Comparison of ENCODE assay signal across 1 cellular context in genomic region chr5:108381955-108382783, GRCh38.
TF ChIP-seq lines count a peak whose summit lies in the region.

Gene FBXL17 (minus strand): TSS chr5:108382098.

TF ChIP-seq in K562, 482 proteins besides CTCF, POLR2A, EP300 and RAD21 (continued from another document and continues in another):
- TF ChIP-seq CREB3L1 (IDR thresholded peaks at IDR 0.05; ENCODE audit: borderline replicate concordance, low read depth) (peak; percentile 73; the same call in 1 of the 2 replicates), ZZZ3 (IDR thresholded peaks at IDR 0.05) (no peak), COPS2 (conservative IDR thresholded peaks at IDR 0.05) (no peak), ESRRB (CRISPR knock-in tag; IDR thresholded peaks at IDR 0.05; ENCODE audit: borderline replicate concordance) (no peak), GABPB1 (CRISPR knock-in tag; IDR thresholded peaks at IDR 0.05) (peak; percentile 80; the same call in 1 of the 2 replicates), KAT2B (IDR thresholded peaks at IDR 0.05; ENCODE audit: low read depth, low read length) (no peak), ARID2 (IDR thresholded peaks at IDR 0.05) (no peak), EP400 (IDR thresholded peaks at IDR 0.05) (peak; percentile 80), WHSC1 (IDR thresholded peaks at IDR 0.05; ENCODE audit: low read length) (no peak), GTF2B (IDR thresholded peaks at IDR 0.05; ENCODE audit: extremely low read depth, insufficient read length) (no peak), ETV5 (CRISPR knock-in tag; IDR thresholded peaks at IDR 0.05; ENCODE audit: low read depth) (peak; percentile 92), NR2C1 (IDR thresholded peaks at IDR 0.05) (peak; percentile 89), NR2C1 (tag; IDR thresholded peaks at IDR 0.05) (peak; percentile 94), CHCHD3 (CRISPR knock-in tag; IDR thresholded peaks at IDR 0.05) (no peak), TCFL5 (CRISPR knock-in tag; conservative IDR thresholded peaks at IDR 0.05) (no peak), NFRKB (IDR thresholded peaks at IDR 0.05; ENCODE audit: low read depth) (0 out of 2 replicates have a peak, but pooled peaks have one; percentile 57), ZNF76 (CRISPR knock-in tag; IDR thresholded peaks at IDR 0.05; ENCODE audit: borderline replicate concordance) (no peak), BDP1 (IDR thresholded peaks at IDR 0.05; ENCODE audit: insufficient read depth, insufficient read length) (no peak), NR1H2 (CRISPR knock-in tag; IDR thresholded peaks at IDR 0.05) (no peak), ZNF507 (tag; conservative IDR thresholded peaks at IDR 0.05) (no peak), ZNF263 (CRISPR knock-in tag; IDR thresholded peaks at IDR 0.05; ENCODE audit: borderline replicate concordance) (no peak; the same call in 1 of the 2 replicates), PCBP1 (IDR thresholded peaks at IDR 0.05; ENCODE audit: low read depth, low read length, poor library complexity, severe bottlenecking) (peak; percentile 68), FOXJ2 (tag; IDR thresholded peaks at IDR 0.05) (no peak; the same call in 1 of the 2 replicates), SIN3A (IDR thresholded peaks at IDR 0.05; ENCODE audit: borderline replicate concordance in 2 of 2, control insufficient read depth in 1 of 2, low read depth in 2 of 2, low read length in 2 of 2) (peak; percentile 24 to 79; a peak in 1 of 4 replicates), HDAC6 (IDR thresholded peaks at IDR 0.05; ENCODE audit: low read depth, low read length) (no peak), ZNF695 (CRISPR knock-in tag; IDR thresholded peaks at IDR 0.05) (no peak), RBM14 (IDR thresholded peaks at IDR 0.05; ENCODE audit: borderline replicate concordance, insufficient read depth, low read depth, low read length) (no peak), PPARD (CRISPR knock-in tag; IDR thresholded peaks at IDR 0.05) (no peak), HBP1 (CRISPR knock-in tag; IDR thresholded peaks at IDR 0.05) (no peak), ZNF41 (CRISPR knock-in tag; conservative IDR thresholded peaks at IDR 0.05) (no peak), TAF15 (IDR thresholded peaks at IDR 0.05; ENCODE audit: low read depth, low read length) (no peak), ZNF589 (CRISPR knock-in tag; IDR thresholded peaks at IDR 0.05; ENCODE audit: low read depth) (no peak), CBX3 (IDR thresholded peaks at IDR 0.05; ENCODE audit: borderline replicate concordance in 1 of 2, low read length in 2 of 2) (peak in 1 of 2 experiments; percentile 82; a peak in 2 of 3 replicates), MAFK (IDR thresholded peaks at IDR 0.05; ENCODE audit: low read length) (no peak; the same call in 1 of the 2 replicates), ZBTB8A (IDR thresholded peaks at IDR 0.05; ENCODE audit: partially characterized antibody) (no peak), SIRT6 (IDR thresholded peaks at IDR 0.05; ENCODE audit: low read depth, low read length) (no peak), XRCC5 (IDR thresholded peaks at IDR 0.05; ENCODE audit: low read depth, low read length) (peak; percentile 43; the same call in 1 of the 2 replicates), MNT (conservative IDR thresholded peaks at IDR 0.05) (peak; percentile 64 to 82), ZC3H11A (IDR thresholded peaks at IDR 0.05; ENCODE audit: low read depth, low read length) (0 out of 2 replicates have a peak, but pooled peaks have one; percentile 4), PTTG1 (tag; IDR thresholded peaks at IDR 0.05; ENCODE audit: low read depth) (no peak), NR2C2 (CRISPR knock-in tag; IDR thresholded peaks at IDR 0.05) (peak; percentile 80), NR2C2 (tag; IDR thresholded peaks at IDR 0.05) (peak; percentile 99), ZBTB9 (CRISPR knock-in tag; IDR thresholded peaks at IDR 0.05) (no peak), NFIX (CRISPR knock-in tag; IDR thresholded peaks at IDR 0.05; ENCODE audit: low read depth) (no peak), RAD51 (IDR thresholded peaks at IDR 0.05; ENCODE audit: borderline replicate concordance, low read depth) (peak; percentile 44; the same call in 1 of the 2 replicates), POLR3G (IDR thresholded peaks at IDR 0.05; ENCODE audit: extremely low read depth, insufficient read length, insufficient replicate concordance) (no peak), NR2F6 (CRISPR knock-in tag; IDR thresholded peaks at IDR 0.05) (no peak), PYGO2 (tag; IDR thresholded peaks at IDR 0.05) (no peak), TFAP4 (CRISPR knock-in tag; IDR thresholded peaks at IDR 0.05; ENCODE audit: borderline replicate concordance) (peak; percentile 95), NUFIP1 (IDR thresholded peaks at IDR 0.05; ENCODE audit: partially characterized antibody) (no peak), ZBTB26 (CRISPR knock-in tag; IDR thresholded peaks at IDR 0.05) (no peak), SOX6 (IDR thresholded peaks at IDR 0.05) (0 out of 2 replicates have a peak, but pooled peaks have one; percentile 28)
- TF ChIP-seq, protein P1, sequence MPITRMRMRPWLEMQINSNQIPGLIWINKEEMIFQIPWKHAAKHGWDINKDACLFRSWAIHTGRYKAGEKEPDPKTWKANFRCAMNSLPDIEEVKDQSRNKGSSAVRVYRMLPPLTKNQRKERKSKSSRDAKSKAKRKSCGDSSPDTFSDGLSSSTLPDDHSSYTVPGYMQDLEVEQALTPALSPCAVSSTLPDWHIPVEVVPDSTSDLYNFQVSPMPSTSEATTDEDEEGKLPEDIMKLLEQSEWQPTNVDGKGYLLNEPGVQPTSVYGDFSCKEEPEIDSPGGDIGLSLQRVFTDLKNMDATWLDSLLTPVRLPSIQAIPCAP (CRISPR knock-in tag; IDR thresholded peaks at IDR 0.05; ENCODE audit: borderline replicate concordance): no peak
- TF ChIP-seq, protein P2, sequence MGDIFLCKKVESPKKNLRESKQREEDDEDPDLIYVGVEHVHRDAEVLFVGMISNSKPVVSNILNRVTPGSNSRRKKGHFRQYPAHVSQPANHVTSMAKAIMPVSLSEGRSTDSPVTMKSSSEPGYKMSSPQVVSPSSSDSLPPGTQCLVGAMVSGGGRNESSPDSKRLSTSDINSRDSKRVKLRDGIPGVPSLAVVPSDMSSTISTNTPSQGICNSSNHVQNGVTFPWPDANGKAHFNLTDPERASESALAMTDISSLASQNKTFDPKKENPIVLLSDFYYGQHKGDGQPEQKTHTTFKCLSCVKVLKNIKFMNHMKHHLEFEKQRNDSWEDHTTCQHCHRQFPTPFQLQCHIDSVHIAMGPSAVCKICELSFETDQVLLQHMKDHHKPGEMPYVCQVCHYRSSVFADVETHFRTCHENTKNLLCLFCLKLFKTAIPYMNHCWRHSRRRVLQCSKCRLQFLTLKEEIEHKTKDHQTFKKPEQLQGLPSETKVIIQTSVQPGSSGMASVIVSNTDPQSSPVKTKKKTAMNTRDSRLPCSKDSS (IDR thresholded peaks at IDR 0.05; ENCODE audit: low read depth, partially characterized antibody): no peak
- TF ChIP-seq, protein P3, sequence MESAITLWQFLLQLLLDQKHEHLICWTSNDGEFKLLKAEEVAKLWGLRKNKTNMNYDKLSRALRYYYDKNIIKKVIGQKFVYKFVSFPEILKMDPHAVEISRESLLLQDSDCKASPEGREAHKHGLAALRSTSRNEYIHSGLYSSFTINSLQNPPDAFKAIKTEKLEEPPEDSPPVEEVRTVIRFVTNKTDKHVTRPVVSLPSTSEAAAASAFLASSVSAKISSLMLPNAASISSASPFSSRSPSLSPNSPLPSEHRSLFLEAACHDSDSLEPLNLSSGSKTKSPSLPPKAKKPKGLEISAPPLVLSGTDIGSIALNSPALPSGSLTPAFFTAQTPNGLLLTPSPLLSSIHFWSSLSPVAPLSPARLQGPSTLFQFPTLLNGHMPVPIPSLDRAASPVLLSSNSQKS (CRISPR knock-in tag; IDR thresholded peaks at IDR 0.05): no peak
- TF ChIP-seq, protein P4, sequence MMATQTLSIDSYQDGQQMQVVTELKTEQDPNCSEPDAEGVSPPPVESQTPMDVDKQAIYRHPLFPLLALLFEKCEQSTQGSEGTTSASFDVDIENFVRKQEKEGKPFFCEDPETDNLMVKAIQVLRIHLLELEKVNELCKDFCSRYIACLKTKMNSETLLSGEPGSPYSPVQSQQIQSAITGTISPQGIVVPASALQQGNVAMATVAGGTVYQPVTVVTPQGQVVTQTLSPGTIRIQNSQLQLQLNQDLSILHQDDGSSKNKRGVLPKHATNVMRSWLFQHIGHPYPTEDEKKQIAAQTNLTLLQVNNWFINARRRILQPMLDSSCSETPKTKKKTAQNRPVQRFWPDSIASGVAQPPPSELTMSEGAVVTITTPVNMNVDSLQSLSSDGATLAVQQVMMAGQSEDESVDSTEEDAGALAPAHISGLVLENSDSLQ (IDR thresholded peaks at IDR 0.05): peak; percentile 79
- TF ChIP-seq, protein P5, sequence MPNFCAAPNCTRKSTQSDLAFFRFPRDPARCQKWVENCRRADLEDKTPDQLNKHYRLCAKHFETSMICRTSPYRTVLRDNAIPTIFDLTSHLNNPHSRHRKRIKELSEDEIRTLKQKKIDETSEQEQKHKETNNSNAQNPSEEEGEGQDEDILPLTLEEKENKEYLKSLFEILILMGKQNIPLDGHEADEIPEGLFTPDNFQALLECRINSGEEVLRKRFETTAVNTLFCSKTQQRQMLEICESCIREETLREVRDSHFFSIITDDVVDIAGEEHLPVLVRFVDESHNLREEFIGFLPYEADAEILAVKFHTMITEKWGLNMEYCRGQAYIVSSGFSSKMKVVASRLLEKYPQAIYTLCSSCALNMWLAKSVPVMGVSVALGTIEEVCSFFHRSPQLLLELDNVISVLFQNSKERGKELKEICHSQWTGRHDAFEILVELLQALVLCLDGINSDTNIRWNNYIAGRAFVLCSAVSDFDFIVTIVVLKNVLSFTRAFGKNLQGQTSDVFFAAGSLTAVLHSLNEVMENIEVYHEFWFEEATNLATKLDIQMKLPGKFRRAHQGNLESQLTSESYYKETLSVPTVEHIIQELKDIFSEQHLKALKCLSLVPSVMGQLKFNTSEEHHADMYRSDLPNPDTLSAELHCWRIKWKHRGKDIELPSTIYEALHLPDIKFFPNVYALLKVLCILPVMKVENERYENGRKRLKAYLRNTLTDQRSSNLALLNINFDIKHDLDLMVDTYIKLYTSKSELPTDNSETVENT (CRISPR knock-in tag; IDR thresholded peaks at IDR 0.05): peak; percentile 36; the same call in 1 of the 2 replicates
